Comparison of ENCODE assay signal across 8 cellular contexts in the genomic region with DNA sequence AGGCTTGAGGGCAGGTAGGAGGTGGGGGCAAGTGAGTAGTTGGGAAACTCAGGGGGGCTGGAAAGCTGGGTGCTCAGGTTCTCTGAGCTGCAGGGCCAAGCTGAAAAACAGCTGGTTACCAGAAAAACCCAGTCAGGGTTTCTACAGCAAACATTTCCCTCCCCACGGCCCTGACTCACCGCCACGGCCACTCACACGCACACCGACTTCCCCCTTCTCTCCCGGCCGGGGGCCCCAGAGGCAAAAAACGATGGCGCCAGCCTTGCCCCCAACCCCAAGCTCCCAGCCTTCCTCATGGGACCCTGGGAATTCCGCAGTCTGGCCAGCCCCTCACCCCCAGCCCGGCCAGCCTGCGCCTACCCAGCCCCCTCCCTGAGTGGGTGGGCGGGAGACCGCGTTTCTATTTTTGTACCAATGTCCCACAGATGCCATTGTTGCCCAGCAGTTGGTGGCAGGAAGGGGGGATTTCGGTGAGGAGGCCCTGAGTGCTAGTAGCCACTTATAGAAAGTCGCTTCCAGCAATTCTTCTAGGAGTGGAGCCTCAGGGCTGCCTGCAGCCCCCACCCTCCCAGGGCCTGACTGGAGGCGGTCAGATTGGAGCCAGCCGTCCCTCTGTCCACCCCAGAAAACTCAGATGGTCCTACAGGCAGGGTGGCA. TPM values are rescaled to one million over a fixed set of nuclear protein-coding genes. Genes with fewer than 3 reads are reported as not detected.
DNase-seq lines count a peak whose midpoint lies in the region; TF ChIP-seq lines count a peak whose summit lies in the region.

No MANE protein-coding gene starts in this region.

- intact Hi-C loops in uterus (cut with DNase I; ENCODE audit: low total_unique reads), result no loop called here

- TF ChIP-seq POLR2A in uterus (IDR thresholded peaks at IDR 0.05), result no peak

- H3K4me1 ChIP-seq in uterus, result peaks cover 12 to 41% of the 10 kb centered on the region in 2 donors

- H3K36me3 ChIP-seq in uterus, result no peaks in the 10 kb centered on the region

- no peak for TF ChIP-seq CTCF in uterus (IDR thresholded peaks at IDR 0.05)

- H3K4me3 ChIP-seq in uterus, result no peak overlapping the region

- H3K27ac ChIP-seq in uterus, result peak overlapping the region; percentile 85 to 86

- H3K9me3 ChIP-seq in uterus, result no peaks in the 10 kb centered on the region

- H3K27me3 ChIP-seq in uterus, result no peaks in the 10 kb centered on the region

- DNase-seq in stimulated activated CD4-positive, alpha-beta T cell treated with anti-CD3 and anti-CD28 coated beads, Interleukin-15, amount 100 ng/mL, for 24 hours, result peak; percentile 42
- DNase-seq in stimulated activated CD4-positive, alpha-beta T cell treated with anti-CD3 and anti-CD28 coated beads, Interleukin-4, amount 100 ng/mL, for 24 hours, result no peak
- DNase-seq in dermis blood vessel endothelial cell (peak; percentile 83), myocyte (ENCODE audit: low read depth) (peak; percentile 79), uterus (peak; percentile 60 to 72), nucleus accumbens (lab: John Stamatoyannopoulos, UW) (no peak), NCI-H774 (lab: John Stamatoyannopoulos, UW) (no peak)
- DNase-seq in activated naive CD4-positive, alpha-beta T cell treated with anti-CD3 and anti-CD28 coated beads, Interleukin-2, amount 50 U/mL, for 16 hours, result no peak

RNA-seq across cellular contexts. Expression of a gene that starts 18.4 kb away (rescaled TPM):
- 84.2 and 165 TPM in 2 replicates for total RNA-seq in dermis blood vessel endothelial cell
- total RNA-seq in myocyte, result 10.5 and 12.5 TPM in 2 replicates
- 57.1 TPM for polyA plus RNA-seq in myocyte (2012)
- total RNA-seq in uterus, result 100 to 1,000 TPM in 1 of 4 donors, 10 to 100 TPM in 3; 14.0 to 256 (median 50.3) TPM

RNA-seq across cellular contexts. Expression of a gene that starts 33.4 kb away (rescaled TPM):
- total RNA-seq in dermis blood vessel endothelial cell (64.2 and 93.8 TPM in 2 replicates), myocyte (141 and 200 TPM in 2 replicates), uterus (100 to 1,000 TPM in 1 of 4 donors, 10 to 100 TPM in 3; 11.5 to 128 (median 46.6) TPM)
- 73.8 TPM for polyA plus RNA-seq in myocyte (2012)

RNA-seq across cellular contexts. Expression of a gene that starts 41.4 kb away (rescaled TPM):
- total RNA-seq in dermis blood vessel endothelial cell, result 22.0 and 42.2 TPM in 2 replicates
- total RNA-seq in myocyte, result 611 and 777 TPM in 2 replicates
- polyA plus RNA-seq in myocyte (2012), result 432 TPM
- 10 to 100 TPM in 2 of 4 donors, 1 to 10 TPM in 2; 6.1 to 54.3 (median 15.7) TPM for total RNA-seq in uterus

RNA-seq across cellular contexts. Expression of a gene that starts 50.2 kb away (rescaled TPM):
- total RNA-seq in dermis blood vessel endothelial cell, result 102 and 116 TPM in 2 replicates
- 71.1 and 84.0 TPM in 2 replicates for total RNA-seq in myocyte
- polyA plus RNA-seq in myocyte (2012), result 47.3 TPM
- total RNA-seq in uterus, result 100 to 1,000 TPM in 1 of 4 donors, 10 to 100 TPM in 3; 30.0 to 175 (median 77.4) TPM

RNA-seq across cellular contexts. Expression of a gene that starts 57.6 kb away (rescaled TPM):
- total RNA-seq in dermis blood vessel endothelial cell, result 77.8 and 95.6 TPM in 2 replicates
- 0.16 and 0.36 TPM in 2 replicates for total RNA-seq in myocyte
- not detected for polyA plus RNA-seq in myocyte (2012)
- total RNA-seq in uterus, result 10 to 100 TPM in 3 of 4 donors, 1 to 10 TPM in 1; 3.6 to 38.1 (median 19.8) TPM

Comparison
In these comparisons a context has a peak if more than half of its experiments do, and no peak if none do; other contexts are left out.
1. DNase-seq: peak in stimulated activated CD4-positive, alpha-beta T cell treated with anti-CD3 and anti-CD28 coated beads, Interleukin-15, amount 100 ng/mL, for 24 hours (single experiment), dermis blood vessel endothelial cell (single experiment), myocyte (single experiment) and uterus (2 of 2); none in stimulated activated CD4-positive, alpha-beta T cell treated with anti-CD3 and anti-CD28 coated beads, Interleukin-4, amount 100 ng/mL, for 24 hours (single experiment), activated naive CD4-positive, alpha-beta T cell treated with anti-CD3 and anti-CD28 coated beads, Interleukin-2, amount 50 U/mL, for 16 hours (single experiment), nucleus accumbens (0 of 56) and NCI-H774 (single experiment).
2. RNA of a gene that starts 41.4 kb away (total RNA-seq): 611 to 777 TPM in myocyte; 22.0 to 42.2 TPM in dermis blood vessel endothelial cell and 6.1 to 54.3 TPM in uterus; every median in the first group is over 10 times any median in the second.